1 cellular context compared by ENCODE assay signal in the genomic region with DNA sequence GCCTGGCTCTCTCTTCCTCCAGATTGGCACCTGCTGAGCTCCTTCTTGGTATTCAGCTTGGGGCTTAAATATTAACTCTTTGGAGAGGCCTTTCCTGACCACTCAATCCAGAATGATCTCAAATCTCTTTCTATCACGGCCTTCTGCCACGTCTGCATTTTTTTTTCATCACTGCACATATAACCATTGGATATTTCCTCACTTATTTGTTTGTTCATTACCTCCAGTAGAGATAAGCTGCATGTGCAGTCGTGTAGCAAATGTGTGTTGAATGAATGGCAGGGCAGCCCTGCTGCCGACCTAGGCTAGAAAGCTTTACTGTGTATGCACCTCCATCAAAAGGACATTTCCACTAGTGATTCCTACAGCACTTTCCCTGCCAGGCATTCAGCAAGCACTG.
A peak's percentile ranks its signal among the peaks of the same experiment; 100 is the strongest.
TF ChIP-seq lines count a peak whose summit lies in the region.

No MANE protein-coding gene starts in this region.

TF ChIP-seq in K562, 482 proteins besides CTCF, POLR2A, EP300 and RAD21:
- TF ChIP-seq ZNF316 (IDR thresholded peaks at IDR 0.05) (peak; percentile 4; the same call in 1 of the 2 replicates), IFI16 (CRISPR knock-in tag; IDR thresholded peaks at IDR 0.05) (no peak)
